ENCODE assay signal across 1 cellular context in the genomic region with DNA sequence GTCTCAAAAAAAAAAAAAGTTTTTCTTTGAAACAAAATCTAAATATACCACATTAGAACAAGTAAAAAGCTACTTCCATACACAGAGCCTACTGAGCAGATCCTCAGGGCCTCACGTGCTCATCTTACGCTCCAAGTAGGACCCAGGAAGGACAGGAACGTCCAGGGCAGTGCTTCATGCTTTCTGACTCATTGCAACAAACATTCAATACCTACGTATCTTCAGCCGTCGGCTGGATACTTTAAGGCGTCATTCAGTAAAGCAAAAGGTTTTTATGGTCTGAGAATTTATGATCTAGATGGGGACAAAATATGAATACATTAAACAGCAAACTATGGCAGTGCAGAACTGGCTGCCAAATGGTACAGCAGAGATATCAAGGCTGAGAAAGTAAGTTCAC.
TF ChIP-seq lines count a peak whose summit lies in the region.

No MANE protein-coding gene starts in this region.

TF ChIP-seq in IMR-90, 13 proteins besides CTCF, POLR2A, EP300 and RAD21 (continued from another document):
- TF ChIP-seq FOS (IDR thresholded peaks at IDR 0.05; ENCODE audit: low read depth, low read length) (no peak), CEBPB (IDR thresholded peaks at IDR 0.05; ENCODE audit: low read depth, low read length) (no peak), BHLHE40 (IDR thresholded peaks at IDR 0.05; ENCODE audit: low read depth, low read length) (no peak), CHD1 (IDR thresholded peaks at IDR 0.05; ENCODE audit: low read depth, low read length) (no peak), ELK1 (IDR thresholded peaks at IDR 0.05; ENCODE audit: borderline replicate concordance, low read depth, low read length) (no peak)
